In genomic region chr10:12358863-12359647, GRCh38 we compare ENCODE assay signal across 1 cellular context.
TF ChIP-seq lines count a peak whose summit lies in the region.

No MANE protein-coding gene starts in this region.

TF ChIP-seq in HepG2, 621 proteins besides CTCF, POLR2A, EP300 and RAD21 (continued from another document):
- TF ChIP-seq TFDP1 (CRISPR knock-in tag; IDR thresholded peaks at IDR 0.05; ENCODE audit: borderline replicate concordance), result no peak
- TF ChIP-seq FOXA3 (CRISPR knock-in tag; IDR thresholded peaks at IDR 0.05), result no peak
- no peak for TF ChIP-seq ZNF34 (CRISPR knock-in tag; IDR thresholded peaks at IDR 0.05; ENCODE audit: borderline replicate concordance)
- no peak for TF ChIP-seq HNRNPLL (IDR thresholded peaks at IDR 0.05; ENCODE audit: low read depth, low read length, poor library complexity, severe bottlenecking)
- no peak for TF ChIP-seq ATF7 (IDR thresholded peaks at IDR 0.05)
- TF ChIP-seq ATF7 (CRISPR knock-in tag; IDR thresholded peaks at IDR 0.05), result no peak
- no peak for TF ChIP-seq IKZF5 (CRISPR knock-in tag; IDR thresholded peaks at IDR 0.05)
- TF ChIP-seq CSRNP2 (CRISPR knock-in tag; conservative IDR thresholded peaks at IDR 0.05; ENCODE audit: low read depth), result no peak
- no peak for TF ChIP-seq ZBTB44 (CRISPR knock-in tag; IDR thresholded peaks at IDR 0.05)
- TF ChIP-seq KDM2A (CRISPR knock-in tag; IDR thresholded peaks at IDR 0.05; ENCODE audit: borderline replicate concordance, low read depth), result no peak
- TF ChIP-seq TFDP2 (CRISPR knock-in tag; IDR thresholded peaks at IDR 0.05), result no peak
